1 cellular context compared by ENCODE assay signal in the genomic region with DNA sequence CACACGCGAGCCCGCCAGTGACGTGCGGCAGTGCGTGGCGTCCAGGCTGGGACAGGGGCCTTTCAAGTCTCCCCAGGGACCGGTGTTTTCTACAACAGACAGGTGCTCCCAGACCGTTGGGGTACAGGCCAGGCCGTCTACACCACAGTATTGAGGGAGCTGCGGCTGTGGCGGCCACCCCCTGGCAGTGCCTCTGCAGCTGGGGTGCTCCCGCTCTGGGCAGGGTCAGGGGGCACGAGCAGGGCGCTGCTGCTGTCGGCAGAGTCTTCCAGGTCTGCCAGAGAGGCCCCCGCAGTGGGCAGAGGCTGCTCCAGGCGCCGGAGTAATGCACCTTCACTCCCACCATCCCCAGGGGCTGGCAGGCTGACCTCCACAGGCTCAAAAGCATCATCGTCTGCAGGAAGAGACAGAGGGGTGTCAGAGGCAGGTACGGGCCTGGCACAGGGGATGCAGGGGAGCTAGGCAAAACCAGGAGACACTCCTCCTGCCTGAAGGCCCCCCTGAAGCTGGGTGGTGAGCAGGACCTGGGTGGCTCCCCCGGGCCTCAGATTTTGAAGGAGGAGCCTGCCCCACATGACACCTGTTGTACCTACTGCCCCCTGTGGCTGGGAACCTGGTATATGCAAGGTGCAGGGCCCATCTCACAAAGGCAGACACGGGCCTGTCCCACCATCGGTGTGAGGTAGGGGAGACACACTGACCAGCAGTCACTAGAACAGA.
TF ChIP-seq lines count a peak whose summit lies in the region.

No MANE protein-coding gene starts in this region.

TF ChIP-seq in HEK293, 187 proteins besides CTCF, POLR2A, EP300 and RAD21:
- TF ChIP-seq, protein P1, sequence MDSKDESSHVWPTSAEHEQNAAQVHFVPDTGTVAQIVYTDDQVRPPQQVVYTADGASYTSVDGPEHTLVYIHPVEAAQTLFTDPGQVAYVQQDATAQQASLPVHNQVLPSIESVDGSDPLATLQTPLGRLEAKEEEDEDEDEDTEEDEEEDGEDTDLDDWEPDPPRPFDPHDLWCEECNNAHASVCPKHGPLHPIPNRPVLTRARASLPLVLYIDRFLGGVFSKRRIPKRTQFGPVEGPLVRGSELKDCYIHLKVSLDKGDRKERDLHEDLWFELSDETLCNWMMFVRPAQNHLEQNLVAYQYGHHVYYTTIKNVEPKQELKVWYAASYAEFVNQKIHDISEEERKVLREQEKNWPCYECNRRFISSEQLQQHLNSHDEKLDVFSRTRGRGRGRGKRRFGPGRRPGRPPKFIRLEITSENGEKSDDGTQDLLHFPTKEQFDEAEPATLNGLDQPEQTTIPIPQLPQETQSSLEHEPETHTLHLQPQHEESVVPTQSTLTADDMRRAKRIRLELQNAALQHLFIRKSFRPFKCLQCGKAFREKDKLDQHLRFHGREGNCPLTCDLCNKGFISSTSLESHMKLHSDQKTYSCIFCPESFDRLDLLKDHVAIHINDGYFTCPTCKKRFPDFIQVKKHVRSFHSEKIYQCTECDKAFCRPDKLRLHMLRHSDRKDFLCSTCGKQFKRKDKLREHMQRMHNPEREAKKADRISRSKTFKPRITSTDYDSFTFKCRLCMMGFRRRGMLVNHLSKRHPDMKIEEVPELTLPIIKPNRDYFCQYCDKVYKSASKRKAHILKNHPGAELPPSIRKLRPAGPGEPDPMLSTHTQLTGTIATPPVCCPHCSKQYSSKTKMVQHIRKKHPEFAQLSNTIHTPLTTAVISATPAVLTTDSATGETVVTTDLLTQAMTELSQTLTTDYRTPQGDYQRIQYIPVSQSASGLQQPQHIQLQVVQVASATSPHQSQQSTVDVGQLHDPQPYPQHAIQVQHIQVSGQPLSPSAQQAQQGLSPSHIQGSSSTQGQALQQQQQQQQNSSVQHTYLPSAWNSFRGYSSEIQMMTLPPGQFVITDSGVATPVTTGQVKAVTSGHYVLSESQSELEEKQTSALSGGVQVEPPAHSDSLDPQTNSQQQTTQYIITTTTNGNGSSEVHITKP (tag by site-specific recombination; IDR thresholded peaks at IDR 0.05) = no peak
- TF ChIP-seq SCRT1 (tag by site-specific recombination; IDR thresholded peaks at IDR 0.05; ENCODE audit: borderline replicate concordance) (0 out of 2 replicates have a peak, but pooled peaks have one; percentile 67), ZNF121 (tag by site-specific recombination; IDR thresholded peaks at IDR 0.05) (no peak), SCRT2 (tag by site-specific recombination; IDR thresholded peaks at IDR 0.05) (peak; percentile 84), GLIS2 (tag by site-specific recombination; IDR thresholded peaks at IDR 0.05) (0 out of 2 replicates have a peak, but pooled peaks have one; percentile 20), KLF16 (tag by site-specific recombination; IDR thresholded peaks at IDR 0.05) (no peak)
